Comparison of ENCODE assay signal across 8 cellular contexts in genomic region chr11:76371170-76371569, GRCh38. TPM values are rescaled to one million over a fixed set of nuclear protein-coding genes. Genes with fewer than 3 reads are reported as not detected.
A peak's percentile ranks its signal among the peaks of the same experiment; 100 is the strongest.
DNase-seq lines count a peak whose midpoint lies in the region; ATAC-seq, FAIRE-seq and TF ChIP-seq lines count a peak whose summit lies in the region.

No MANE protein-coding gene starts in this region.

- H3K9me3 ChIP-seq in SK-N-SH = no peaks in the 10 kb centered on the region

- H3K36me3 ChIP-seq in SK-N-SH (replicated peaks in 1 of 2; ENCODE audit: control insufficient read depth in 1 of 2, insufficient read depth in 2 of 2, low read length in 1 of 2) = no peaks in the 10 kb centered on the region

- FAIRE-seq in urothelium cell line (lab: Jason Lieb, UNC) = no peak

- ATAC-seq in GM21619 (IDR thresholded peaks at IDR 0.05; ENCODE audit: unreplicated experiment) (peak; percentile 80), HG02981 (IDR thresholded peaks at IDR 0.05; ENCODE audit: unreplicated experiment) (no peak)

- no peak overlapping the region for H3K4me3 ChIP-seq in SK-N-SH (ENCODE audit: low read depth in 2 of 2, low read length in 1 of 2)
- no peak overlapping the region for H3K4me3 ChIP-seq in dorsolateral prefrontal cortex

- no peak overlapping the region; the same call in 1 of the 2 replicates for H2AFZ ChIP-seq in SK-N-SH (ENCODE audit: low read depth)

- no peak for TF ChIP-seq CTCF in SK-N-SH (IDR thresholded peaks at IDR 0.05)
- TF ChIP-seq CTCF in dorsolateral prefrontal cortex (IDR thresholded peaks at IDR 0.05 in 54 of 56, conservative IDR thresholded peaks at IDR 0.05 in 2 of 56; ENCODE audit: low read depth in 1 of 56, partially characterized antibody in 56 of 56) = no peak

- H3K27me3 ChIP-seq in SK-N-SH (ENCODE audit: insufficient read depth) (no peaks in the 10 kb centered on the region), dorsolateral prefrontal cortex (no peaks in the 10 kb centered on the region)

- H3F3A ChIP-seq in SK-N-SH (replicated peaks; ENCODE audit: insufficient read depth) = peaks cover 10% of the 10 kb centered on the region

- H3K4me2 ChIP-seq in SK-N-SH = peak overlapping the region; percentile 68; the same call in 1 of the 2 replicates

- H4K20me1 ChIP-seq in SK-N-SH (ENCODE audit: insufficient read depth) = peaks cover 62% of the 10 kb centered on the region

- H3K9me2 ChIP-seq in SK-N-SH = no peaks in the 10 kb centered on the region

- intact Hi-C loops in dorsolateral prefrontal cortex (cut with DNase I) = no loop called here

- DNase-seq in AG08396 (ENCODE audit: low spot score) = peak; percentile 56
- no peak for DNase-seq in SK-N-SH
- DNase-seq in fibroblast of peridontal ligament (ENCODE audit: extremely low read depth) = peak; percentile 80
- DNase-seq in urothelium cell line (ENCODE audit: low spot score) = peak; percentile 16
- no peak for DNase-seq in Ammon's horn (ENCODE audit: low spot score)
- no peak for DNase-seq in dorsolateral prefrontal cortex

- peaks cover 96% of the 10 kb centered on the region for H3K79me2 ChIP-seq in SK-N-SH (ENCODE audit: insufficient read depth)

- POLR2A ChIA-PET in SK-N-SH (lab: Yijun Ruan, JAX) = no interaction called here

- no peak for TF ChIP-seq EP300 in SK-N-SH (IDR thresholded peaks at IDR 0.05; ENCODE audit: borderline replicate concordance in 1 of 2, low read depth in 1 of 2, low read length in 1 of 2)

- H3K4me1 ChIP-seq in SK-N-SH (ENCODE audit: control insufficient read depth in 1 of 2, insufficient read depth in 2 of 2, low read depth in 1 of 2, low read length in 1 of 2) = peaks cover 2 to 21% of the 10 kb centered on the region in 2 experiments; a peak in 3 of 4 replicates

- peak overlapping the region in 1 of 2 experiments; percentile 63; a peak in 1 of 4 replicates for H3K27ac ChIP-seq in SK-N-SH (ENCODE audit: low read depth in 2 of 2, low read length in 1 of 2)
- peak overlapping the region in 5 of 59 donors; percentile 1 to 59 (median 27) for H3K27ac ChIP-seq in dorsolateral prefrontal cortex

- no peak overlapping the region for H3K9ac ChIP-seq in SK-N-SH

- no peak for TF ChIP-seq RAD21 in SK-N-SH (IDR thresholded peaks at IDR 0.05; ENCODE audit: low read length)

- CTCF ChIA-PET in SK-N-SH (lab: Yijun Ruan, JAX) = no interaction called here

- 53% methylated on average over 3 of the region's 3 CpGs for WGBS in SK-N-SH (ENCODE audit: low lambda C conversion rate)

TF ChIP-seq in SK-N-SH, 30 proteins besides CTCF, POLR2A, EP300 and RAD21:
- TF ChIP-seq FOSL2 (IDR thresholded peaks at IDR 0.05; ENCODE audit: borderline replicate concordance, low read depth) = peak; percentile 65; the same call in 1 of the 2 replicates
- TF ChIP-seq EZH2phosphoT487 (IDR thresholded peaks at IDR 0.05; ENCODE audit: borderline replicate concordance, low read depth) = no peak
- TF ChIP-seq RCOR1 (IDR thresholded peaks at IDR 0.05; ENCODE audit: low read length) = no peak
- TF ChIP-seq JUND (IDR thresholded peaks at IDR 0.05) = peak; percentile 48
TF ChIP-seq in SK-N-SH: peak in this region for 2.

RNA-seq across cellular contexts. Expression of gene THAP12, which starts 9.8 kb away (rescaled TPM):
- 14.9 and 19.6 TPM in 2 replicates for polyA plus RNA-seq in SK-N-SH (2012; rRNA removed)
- polyA plus RNA-seq in SK-N-SH (2012; cell fraction: cytosol; rRNA removed) = 26.2 and 33.2 TPM in 2 replicates
- 5.4 and 11.4 TPM in 2 replicates for polyA plus RNA-seq in SK-N-SH (2012; cell fraction: nucleus; rRNA removed)
- 10 to 100 TPM; 19.0 to 37.6 (median 26.2) TPM for total RNA-seq in dorsolateral prefrontal cortex

RNA-seq across cellular contexts. Expression of gene GVQW3, which starts 10.0 kb away (rescaled TPM):
- polyA plus RNA-seq in SK-N-SH (2012; rRNA removed) = 2.3 and 3.9 TPM in 2 replicates
- polyA plus RNA-seq in SK-N-SH (2012; cell fraction: cytosol; rRNA removed) = 1.2 and 1.5 TPM in 2 replicates
- 6.4 and 10.7 TPM in 2 replicates for polyA plus RNA-seq in SK-N-SH (2012; cell fraction: nucleus; rRNA removed)
- total RNA-seq in dorsolateral prefrontal cortex = 10 to 100 TPM; 10.9 to 28.8 (median 18.6) TPM

Comparison
In these comparisons a context has a peak if more than half of its experiments do, and no peak if none do; other contexts are left out.
1. DNase-seq: peak in AG08396 (single experiment), fibroblast of peridontal ligament (single experiment) and urothelium cell line (single experiment); none in SK-N-SH (single experiment), Ammon's horn (single experiment) and dorsolateral prefrontal cortex (0 of 10).